Comparison of ENCODE assay signal across 9 cellular contexts in genomic region chr5:179607449-179607931, GRCh38. TPM values are rescaled to one million over a fixed set of nuclear protein-coding genes. Genes with fewer than 3 reads are reported as not detected.
A peak's percentile ranks its signal among the peaks of the same experiment; 100 is the strongest.
DNase-seq lines count a peak whose midpoint lies in the region; ATAC-seq and TF ChIP-seq lines count a peak whose summit lies in the region.
"Had no signal": no experiment of that assay in that cellular context is flagged by ENCODE, and none has a peak within 500 bp of the region (broad histone marks: within the 10 kb centered on the region; RNA-seq: fewer than 3 reads in every experiment).

No MANE protein-coding gene starts in this region.

- peak; percentile 5 for ATAC-seq in activated CD8-positive, alpha-beta T cell treated with anti-CD3 and anti-CD28 coated beads, Interleukin-2, amount 10 ng/mL, durations not matched to agents 7 days and 5 days
- peak; percentile 16 for ATAC-seq in stimulated activated naive CD8-positive, alpha-beta T cell treated with anti-CD3 and anti-CD28 coated beads, Interleukin-15, amount 100 ng/mL, for 72 hours
- ATAC-seq in HG03520 (IDR thresholded peaks at IDR 0.05; ENCODE audit: unreplicated experiment) (no peak), GM19395 (IDR thresholded peaks at IDR 0.05; ENCODE audit: unreplicated experiment) (no peak)

- H3K4me1 ChIP-seq in right atrium auricular region: peaks cover 0 to 42% of the 10 kb centered on the region in 2 donors

- CTCF ChIA-PET in activated CD8-positive, alpha-beta T cell treated with anti-CD3 and anti-CD28 coated beads, Interleukin-2, amount 10 ng/mL, durations not matched to agents 7 days and 5 days (lab: Charles Lee): interaction anchor here (0.6 to 1.7 kb wide), 3 partner anchors 10 to 16 kb away, joined by 3 to 5 read pairs (median 3); partner anchors contain the start of gene HNRNPH1

- H3K36me3 ChIP-seq in right atrium auricular region: peaks cover 69% of the 10 kb centered on the region

- peak overlapping the region; percentile 18 for H3K4me3 Mint-ChIP-seq in T-helper 2 cell treated with Interferon-gamma antibody and Interleukin-4, amounts not matched to agents 5 μg/mL and 100 μg/mL, for 36 hours
- no peak overlapping the region for H3K4me3 Mint-ChIP-seq in activated CD8-positive, alpha-beta T cell treated with anti-CD3 and anti-CD28 coated beads, Interleukin-2, amount 10 ng/mL, durations not matched to agents 7 days and 5 days
- H3K4me3 Mint-ChIP-seq in stimulated activated naive CD8-positive, alpha-beta T cell treated with anti-CD3 and anti-CD28 coated beads, Interleukin-15, amount 100 ng/mL, for 72 hours: no peak overlapping the region

- POLR2A ChIA-PET in activated CD8-positive, alpha-beta T cell treated with anti-CD3 and anti-CD28 coated beads, Interleukin-2, amount 10 ng/mL, durations not matched to agents 7 days and 5 days (lab: Charles Lee): interaction anchor here (0.6 to 11.0 kb wide), 3 partner anchors 8 to 110 kb away, joined by 3 to 158 read pairs (median 3); partner anchors contain the start of gene HNRNPH1

- DNase-seq in T-helper 2 cell treated with Interferon-gamma antibody and Interleukin-4, amounts not matched to agents 5 μg/mL and 100 μg/mL, for 36 hours (ENCODE audit: low spot score): no peak
- DNase-seq in T-helper 2 cell (no peak), right atrium auricular region (ENCODE audit: low spot score) (no peak), NCI-H2081 treated with DMSO at 0.1 percent for 48 hours (lab: John Stamatoyannopoulos, UW) (no peak)
- no peak for DNase-seq in activated CD8-positive, alpha-beta T cell treated with anti-CD3 and anti-CD28 coated beads, Interleukin-2, amount 10 ng/mL, durations not matched to agents 7 days and 5 days
- DNase-seq in stimulated activated naive CD8-positive, alpha-beta T cell treated with anti-CD3 and anti-CD28 coated beads, Interleukin-15, amount 100 ng/mL, for 72 hours: no peak
- DNase-seq: stimulated activated CD4-positive, alpha-beta T cell treated with anti-CD3 and anti-CD28 coated beads, Interleukin-2, amount 100 ng/mL, for 48 hours had no signal

- no peak for TF ChIP-seq CTCF in right atrium auricular region (IDR thresholded peaks at IDR 0.05)

- H3K27ac Mint-ChIP-seq in T-helper 2 cell treated with Interferon-gamma antibody and Interleukin-4, amounts not matched to agents 5 μg/mL and 100 μg/mL, for 36 hours: peak overlapping the region; percentile 77
- peak overlapping the region; percentile 87 for H3K27ac Mint-ChIP-seq in activated CD8-positive, alpha-beta T cell treated with anti-CD3 and anti-CD28 coated beads, Interleukin-2, amount 10 ng/mL, durations not matched to agents 7 days and 5 days
- peak overlapping the region in 1 of 2 donors; percentile 97 for H3K27ac Mint-ChIP-seq in stimulated activated naive CD8-positive, alpha-beta T cell treated with anti-CD3 and anti-CD28 coated beads, Interleukin-15, amount 100 ng/mL, for 72 hours

- H3K4me1 Mint-ChIP-seq in T-helper 2 cell treated with Interferon-gamma antibody and Interleukin-4, amounts not matched to agents 5 μg/mL and 100 μg/mL, for 36 hours (ENCODE audit: low read depth): peaks cover 26% of the 10 kb centered on the region
- peaks cover 46% of the 10 kb centered on the region for H3K4me1 Mint-ChIP-seq in activated CD8-positive, alpha-beta T cell treated with anti-CD3 and anti-CD28 coated beads, Interleukin-2, amount 10 ng/mL, durations not matched to agents 7 days and 5 days (ENCODE audit: low read depth)
- H3K4me1 Mint-ChIP-seq in stimulated activated naive CD8-positive, alpha-beta T cell treated with anti-CD3 and anti-CD28 coated beads, Interleukin-15, amount 100 ng/mL, for 72 hours: peaks cover 54% of the 10 kb centered on the region

- no peaks in the 10 kb centered on the region for H3K27me3 Mint-ChIP-seq in T-helper 2 cell treated with Interferon-gamma antibody and Interleukin-4, amounts not matched to agents 5 μg/mL and 100 μg/mL, for 36 hours (ENCODE audit: low read depth)
- H3K27me3 Mint-ChIP-seq in activated CD8-positive, alpha-beta T cell treated with anti-CD3 and anti-CD28 coated beads, Interleukin-2, amount 10 ng/mL, durations not matched to agents 7 days and 5 days (ENCODE audit: low read depth): no peaks in the 10 kb centered on the region
- H3K27me3 Mint-ChIP-seq in stimulated activated naive CD8-positive, alpha-beta T cell treated with anti-CD3 and anti-CD28 coated beads, Interleukin-15, amount 100 ng/mL, for 72 hours: no peaks in the 10 kb centered on the region

- H3K9me3 Mint-ChIP-seq in T-helper 2 cell treated with Interferon-gamma antibody and Interleukin-4, amounts not matched to agents 5 μg/mL and 100 μg/mL, for 36 hours: no peaks in the 10 kb centered on the region
- H3K9me3 Mint-ChIP-seq in activated CD8-positive, alpha-beta T cell treated with anti-CD3 and anti-CD28 coated beads, Interleukin-2, amount 10 ng/mL, durations not matched to agents 7 days and 5 days (ENCODE audit: insufficient read depth): no peaks in the 10 kb centered on the region
- no peaks in the 10 kb centered on the region for H3K9me3 Mint-ChIP-seq in stimulated activated naive CD8-positive, alpha-beta T cell treated with anti-CD3 and anti-CD28 coated beads, Interleukin-15, amount 100 ng/mL, for 72 hours

- H3K36me3 Mint-ChIP-seq in T-helper 2 cell treated with Interferon-gamma antibody and Interleukin-4, amounts not matched to agents 5 μg/mL and 100 μg/mL, for 36 hours (ENCODE audit: low read depth): peaks cover 51% of the 10 kb centered on the region
- peaks cover 61% of the 10 kb centered on the region for H3K36me3 Mint-ChIP-seq in activated CD8-positive, alpha-beta T cell treated with anti-CD3 and anti-CD28 coated beads, Interleukin-2, amount 10 ng/mL, durations not matched to agents 7 days and 5 days (ENCODE audit: low read depth)

- peak overlapping the region; percentile 18 to 37 for H3K27ac ChIP-seq in right atrium auricular region

- H3K9me3 ChIP-seq in right atrium auricular region: no peaks in the 10 kb centered on the region

- no peaks in the 10 kb centered on the region for H3K27me3 ChIP-seq in right atrium auricular region

- H3K4me3 ChIP-seq in right atrium auricular region: no peak overlapping the region

RNA-seq across cellular contexts. Expression of gene HNRNPH1, which starts 16.0 kb away (rescaled TPM):
- 100 to 1,000 TPM; 869 to 884 TPM for total RNA-seq in activated CD8-positive, alpha-beta T cell treated with anti-CD3 and anti-CD28 coated beads, Interleukin-2, amount 10 ng/mL, durations not matched to agents 7 days and 5 days
- total RNA-seq in right atrium auricular region: 100 to 1,000 TPM; 104 to 146 TPM

RNA-seq across cellular contexts. Expression of gene RUFY1, which starts 57.1 kb away (rescaled TPM):
- total RNA-seq in activated CD8-positive, alpha-beta T cell treated with anti-CD3 and anti-CD28 coated beads, Interleukin-2, amount 10 ng/mL, durations not matched to agents 7 days and 5 days: 10 to 100 TPM; 43.4 to 46.3 TPM
- total RNA-seq in right atrium auricular region: 10 to 100 TPM; 19.5 to 25.4 TPM

Comparison
In these comparisons a context has a peak if more than half of its experiments do, and no peak if none do; other contexts are left out.
1. ATAC-seq: peak in activated CD8-positive, alpha-beta T cell treated with anti-CD3 and anti-CD28 coated beads, Interleukin-2, amount 10 ng/mL, durations not matched to agents 7 days and 5 days (single experiment) and stimulated activated naive CD8-positive, alpha-beta T cell treated with anti-CD3 and anti-CD28 coated beads, Interleukin-15, amount 100 ng/mL, for 72 hours (single experiment); none in HG03520 (single experiment) and GM19395 (single experiment).
2. RNA of gene HNRNPH1, which starts 16.0 kb away (total RNA-seq): 869 to 884 TPM in activated CD8-positive, alpha-beta T cell treated with anti-CD3 and anti-CD28 coated beads, Interleukin-2, amount 10 ng/mL, durations not matched to agents 7 days and 5 days; 104 to 146 TPM in right atrium auricular region; every median in the first group is over 4 times any median in the second.